Comparison of ENCODE assay signal across 8 cellular contexts in genomic region chr7:101164071-101164840, GRCh38. TPM values are rescaled to one million over a fixed set of nuclear protein-coding genes. Genes with fewer than 3 reads are reported as not detected.
DNase-seq lines count a peak whose midpoint lies in the region; ATAC-seq and TF ChIP-seq lines count a peak whose summit lies in the region.

No MANE protein-coding gene starts in this region.

- no peaks in the 10 kb centered on the region for H3K36me3 ChIP-seq in mucosa of descending colon (ENCODE audit: low read depth)

- intact Hi-C loops in dendritic cell treated with granulocyte-macrophage colony-stimulating factor and Interleukin-4, amounts not matched to agents 40 ng/mL and 50 ng/mL, for 4 days (cut with micrococcal nuclease), result no loop called here
- intact Hi-C loops in mucosa of descending colon (cut with DNase I, micrococcal nuclease), result no loop called here

- TF ChIP-seq CTCF in mucosa of descending colon (IDR thresholded peaks at IDR 0.05), result no peak

- no peak overlapping the region for H3K27ac Mint-ChIP-seq in dendritic cell treated with granulocyte-macrophage colony-stimulating factor and Interleukin-4, amounts not matched to agents 40 ng/mL and 50 ng/mL, for 4 days

- peak; percentile 87 for DNase-seq in Daoy (ENCODE audit: low read depth)
- peak; percentile 25 for DNase-seq in MV-4-11 (lab: John Stamatoyannopoulos, UW)
- no peak for DNase-seq in mucosa of descending colon
- no peak for DNase-seq in NCI-H128 (lab: John Stamatoyannopoulos, UW; ENCODE audit: unreplicated experiment)
- no peak for DNase-seq in NCI-H524 treated with DMSO at 0.1 percent for 48 hours (lab: John Stamatoyannopoulos, UW)

- H3K4me3 ChIP-seq in mucosa of descending colon, result no peak overlapping the region

- H3K4me1 ChIP-seq in mucosa of descending colon (ENCODE audit: low read depth), result peaks cover 35% of the 10 kb centered on the region

- no peaks in the 10 kb centered on the region for H3K9me3 ChIP-seq in mucosa of descending colon

- H3K4me1 Mint-ChIP-seq in dendritic cell treated with granulocyte-macrophage colony-stimulating factor and Interleukin-4, amounts not matched to agents 40 ng/mL and 50 ng/mL, for 4 days (ENCODE audit: low read depth), result peaks cover 41% of the 10 kb centered on the region

- H3K36me3 Mint-ChIP-seq in dendritic cell treated with granulocyte-macrophage colony-stimulating factor and Interleukin-4, amounts not matched to agents 40 ng/mL and 50 ng/mL, for 4 days (ENCODE audit: low read depth), result peaks cover 26% of the 10 kb centered on the region

- peak overlapping the region; percentile 39 for H3K4me3 Mint-ChIP-seq in dendritic cell treated with granulocyte-macrophage colony-stimulating factor and Interleukin-4, amounts not matched to agents 40 ng/mL and 50 ng/mL, for 4 days

- peaks cover 81% of the 10 kb centered on the region for H3K27me3 Mint-ChIP-seq in dendritic cell treated with granulocyte-macrophage colony-stimulating factor and Interleukin-4, amounts not matched to agents 40 ng/mL and 50 ng/mL, for 4 days

- ATAC-seq in mucosa of descending colon (peak; percentile 33), GM19455 (IDR thresholded peaks at IDR 0.05; ENCODE audit: unreplicated experiment) (no peak), GM21447 (IDR thresholded peaks at IDR 0.05; ENCODE audit: unreplicated experiment) (no peak)

- H3K9me3 Mint-ChIP-seq in dendritic cell treated with granulocyte-macrophage colony-stimulating factor and Interleukin-4, amounts not matched to agents 40 ng/mL and 50 ng/mL, for 4 days, result no peaks in the 10 kb centered on the region

RNA-seq across cellular contexts. Expression of gene VGF, which starts 1.1 kb away (rescaled TPM):
- 6.5 and 10.3 TPM in 2 replicates for total RNA-seq in Daoy (2014; rRNA removed; shearing (Covaris generic))
- total RNA-seq in mucosa of descending colon, result under 1 TPM; 0.38 to 0.84 (median 0.46) TPM

RNA-seq across cellular contexts. Expression of gene AP1S1, which starts 10.0 kb away (rescaled TPM):
- total RNA-seq in Daoy (2014; rRNA removed; shearing (Covaris generic)), result 320 and 364 TPM in 2 replicates
- total RNA-seq in mucosa of descending colon, result 10 to 100 TPM; 32.3 to 83.6 (median 63.9) TPM

RNA-seq across cellular contexts. Expression of gene NAT16, which starts 15.8 kb away (rescaled TPM):
- total RNA-seq in Daoy (2014; rRNA removed; shearing (Covaris generic)), result not detected in 2 replicates
- not detected for total RNA-seq in mucosa of descending colon

RNA-seq across cellular contexts. Expression of gene MOGAT3, which starts 36.6 kb away (rescaled TPM):
- not detected in 2 replicates for total RNA-seq in Daoy (2014; rRNA removed; shearing (Covaris generic))
- total RNA-seq in mucosa of descending colon, result 10 to 100 TPM; 27.9 to 66.2 (median 58.3) TPM

RNA-seq across cellular contexts. Expression of gene SERPINE1, which starts 37.4 kb away (rescaled TPM):
- total RNA-seq in Daoy (2014; rRNA removed; shearing (Covaris generic)), result 674 and 845 TPM in 2 replicates
- total RNA-seq in mucosa of descending colon, result 1 to 10 TPM in 2 of 3 donors, under 1 TPM in 1; 0.55 to 2.9 (median 1.6) TPM

Comparison
In these comparisons a context has a peak if more than half of its experiments do, and no peak if none do; other contexts are left out.
1. DNase-seq: peak in Daoy (single experiment) and MV-4-11 (single experiment); none in mucosa of descending colon (0 of 3), NCI-H128 (single experiment) and NCI-H524 treated with DMSO at 0.1 percent for 48 hours (single experiment).